8 cellular contexts compared by ENCODE assay signal in genomic region chr9:129069128-129069824, GRCh38. TPM values are rescaled to one million over a fixed set of nuclear protein-coding genes. Genes with fewer than 3 reads are reported as not detected.
DNase-seq lines count a peak whose midpoint lies in the region; ATAC-seq and TF ChIP-seq lines count a peak whose summit lies in the region.

No MANE protein-coding gene starts in this region.

- H3K4me3 ChIP-seq in BLaER1 treated with 17β-estradiol and CSF1 and Interleukin-3, amounts not matched to agents 10 nM and 100 nM: peak overlapping the region in 9 of 10 experiments; percentile 17 to 53 (median 47); a peak in 16 of 20 replicates
- H3K4me3 ChIP-seq in dorsolateral prefrontal cortex: peak overlapping the region in 1 of 59 donors; percentile 6
- H3K4me3 ChIP-seq in neutrophil (ENCODE audit: low read depth in 1 of 2, low read length in 1 of 2): no peak overlapping the region

- ATAC-seq in HG03108 (IDR thresholded peaks at IDR 0.05; ENCODE audit: unreplicated experiment) (peak; percentile 61), GM19324 (IDR thresholded peaks at IDR 0.05; ENCODE audit: low FRiP score, unreplicated experiment) (no peak)
- peak; percentile 90 for ATAC-seq in activated CD4-positive, alpha-beta T cell treated with anti-CD3 and anti-CD28 coated beads for 36 hours

- H4K20me1 ChIP-seq in BLaER1 treated with 17β-estradiol and CSF1 and Interleukin-3, amounts not matched to agents 10 nM and 100 nM: no peaks in the 10 kb centered on the region

- H3K27ac ChIP-seq in BLaER1 treated with 17β-estradiol and CSF1 and Interleukin-3, amounts not matched to agents 10 nM and 100 nM: peak overlapping the region; percentile 73 to 98 (median 92)
- H3K27ac ChIP-seq in dorsolateral prefrontal cortex (peak overlapping the region in 15 of 59 donors; percentile 0 to 69 (median 45)), neutrophil (peak overlapping the region; percentile 33)

- H3K9me3 Mint-ChIP-seq in activated CD4-positive, alpha-beta T cell treated with anti-CD3 and anti-CD28 coated beads for 36 hours (ENCODE audit: low read depth): no peaks in the 10 kb centered on the region
- no peaks in the 10 kb centered on the region for H3K9me3 Mint-ChIP-seq in MCF 10A (ENCODE audit: unreplicated experiment)

- peak; percentile 76 for DNase-seq in activated CD4-positive, alpha-beta T cell treated with anti-CD3 and anti-CD28 coated beads for 36 hours
- DNase-seq in dorsolateral prefrontal cortex (peak in 8 of 10 donors; percentile 31 to 67 (median 58)), ureter (ENCODE audit: low spot score) (peak; percentile 57), MCF 10A (ENCODE audit: unreplicated experiment) (no peak)

- POLR2A ChIA-PET in activated CD4-positive, alpha-beta T cell treated with anti-CD3 and anti-CD28 coated beads for 36 hours (lab: Charles Lee): interaction anchor here (2.0 kb wide), 1 partner anchor 11 kb away, joined by 5 read pairs; the partner anchor contains the start of gene DOLPP1
- POLR2A ChIA-PET in MCF 10A (lab: Yijun Ruan, JAX): interaction anchor here (0.5 kb wide), 1 partner anchor 420 kb away, joined by 3 read pairs; no protein-coding TSS in a partner anchor

- BruUV-seq in MCF 10A (replicated peaks; lab: Mats Ljungman, UMichigan): no TSS peak

- H3K27me3 Mint-ChIP-seq in activated CD4-positive, alpha-beta T cell treated with anti-CD3 and anti-CD28 coated beads for 36 hours: no peaks in the 10 kb centered on the region
- no peaks in the 10 kb centered on the region for H3K27me3 Mint-ChIP-seq in MCF 10A (ENCODE audit: insufficient read depth, unreplicated experiment)

- peaks cover 18% of the 10 kb centered on the region for H3K36me3 Mint-ChIP-seq in activated CD4-positive, alpha-beta T cell treated with anti-CD3 and anti-CD28 coated beads for 36 hours (ENCODE audit: low read depth)
- H3K36me3 Mint-ChIP-seq in MCF 10A (ENCODE audit: insufficient read depth, unreplicated experiment): peaks cover 36% of the 10 kb centered on the region

- H3K9ac ChIP-seq in BLaER1 treated with 17β-estradiol and CSF1 and Interleukin-3, amounts not matched to agents 10 nM and 100 nM: peak overlapping the region; percentile 67 to 87 (median 81); a peak in 21 of 22 replicates

- peaks cover 41% of the 10 kb centered on the region for H3K4me1 Mint-ChIP-seq in activated CD4-positive, alpha-beta T cell treated with anti-CD3 and anti-CD28 coated beads for 36 hours
- no peaks in the 10 kb centered on the region for H3K4me1 Mint-ChIP-seq in MCF 10A (ENCODE audit: insufficient read depth, unreplicated experiment)

- TF ChIP-seq CTCF in dorsolateral prefrontal cortex (IDR thresholded peaks at IDR 0.05 in 54 of 56, conservative IDR thresholded peaks at IDR 0.05 in 2 of 56; ENCODE audit: low read depth in 1 of 56, partially characterized antibody in 56 of 56) (no peak), neutrophil (IDR thresholded peaks at IDR 0.05) (no peak), MCF 10A (IDR thresholded peaks at IDR 0.05; ENCODE audit: unreplicated experiment) (no peak)

- H3K27me3 ChIP-seq in BLaER1 treated with 17β-estradiol and CSF1 and Interleukin-3, amounts not matched to agents 10 nM and 100 nM: no peaks in the 10 kb centered on the region
- H3K27me3 ChIP-seq in dorsolateral prefrontal cortex (no peaks in the 10 kb centered on the region), neutrophil (no peaks in the 10 kb centered on the region)

- CTCF ChIA-PET in activated CD4-positive, alpha-beta T cell treated with anti-CD3 and anti-CD28 coated beads for 36 hours (lab: Charles Lee): interaction anchor here (0.7 kb wide), 2 partner anchors 11 to 251 kb away, joined by 3 to 4 read pairs; partner anchors contain the start of gene DOLPP1
- CTCF ChIA-PET in MCF 10A (lab: Yijun Ruan, JAX): interaction anchor here (0.7 kb wide), 1 partner anchor 62 kb away, joined by 3 read pairs; no protein-coding TSS in a partner anchor

- peaks cover 26 to 48% (median 32%) of the 10 kb centered on the region in 11 experiments for H3K36me3 ChIP-seq in BLaER1 treated with 17β-estradiol and CSF1 and Interleukin-3, amounts not matched to agents 10 nM and 100 nM
- peaks cover 72% of the 10 kb centered on the region for H3K36me3 ChIP-seq in neutrophil

- peak overlapping the region; percentile 82 to 99 (median 97) for H3K4me2 ChIP-seq in BLaER1 treated with 17β-estradiol and CSF1 and Interleukin-3, amounts not matched to agents 10 nM and 100 nM

- H3K27ac Mint-ChIP-seq in activated CD4-positive, alpha-beta T cell treated with anti-CD3 and anti-CD28 coated beads for 36 hours: peak overlapping the region; percentile 87
- no peak overlapping the region for H3K27ac Mint-ChIP-seq in MCF 10A (ENCODE audit: low read depth, unreplicated experiment)

- intact Hi-C loops in activated CD4-positive, alpha-beta T cell treated with anti-CD3 and anti-CD28 coated beads for 36 hours (cut with DNase I, micrococcal nuclease): no loop called here
- intact Hi-C loops in dorsolateral prefrontal cortex (cut with DNase I) (no loop called here), MCF 10A (cut with micrococcal nuclease) (no loop called here)

- H3K4me3 Mint-ChIP-seq in activated CD4-positive, alpha-beta T cell treated with anti-CD3 and anti-CD28 coated beads for 36 hours: peak overlapping the region; percentile 29
- no peak overlapping the region for H3K4me3 Mint-ChIP-seq in MCF 10A (ENCODE audit: unreplicated experiment)

- H3K4me1 ChIP-seq in BLaER1 treated with 17β-estradiol and CSF1 and Interleukin-3, amounts not matched to agents 10 nM and 100 nM: peaks cover 42 to 54% (median 52%) of the 10 kb centered on the region in 10 experiments
- peaks cover 0 to 7% of the 10 kb centered on the region in 2 experiments for H3K4me1 ChIP-seq in neutrophil (ENCODE audit: control insufficient read depth in 1 of 2, insufficient read depth in 1 of 2, low read depth in 1 of 2, low read length in 1 of 2)

- no peaks in the 10 kb centered on the region for H3K9me3 ChIP-seq in BLaER1 treated with 17β-estradiol and CSF1 and Interleukin-3, amounts not matched to agents 10 nM and 100 nM (replicated peaks in 1 of 11)
- H3K9me3 ChIP-seq in neutrophil: no peaks in the 10 kb centered on the region

RNA-seq across cellular contexts. Expression of gene DOLPP1, which starts 11.6 kb away (rescaled TPM):
- total RNA-seq in activated CD4-positive, alpha-beta T cell treated with anti-CD3 and anti-CD28 coated beads for 36 hours: 10 to 100 TPM; 15.1 to 16.4 TPM
- total RNA-seq in dorsolateral prefrontal cortex (10 to 100 TPM in 118 of 120 experiments, 1 to 10 TPM in 2; 9.9 to 26.6 (median 16.5) TPM), ureter (18.2 TPM), MCF 10A (2022) (16.3 and 18.5 TPM in 2 replicates)

RNA-seq across cellular contexts. Expression of gene MIGA2, which starts 32.9 kb away (rescaled TPM):
- total RNA-seq in activated CD4-positive, alpha-beta T cell treated with anti-CD3 and anti-CD28 coated beads for 36 hours: 10 to 100 TPM; 15.7 to 25.8 TPM
- total RNA-seq in dorsolateral prefrontal cortex: 10 to 100 TPM; 33.8 to 76.4 (median 47.9) TPM
- 58.2 TPM for total RNA-seq in ureter
- 28.6 and 28.7 TPM in 2 replicates for total RNA-seq in MCF 10A (2022)

RNA-seq across cellular contexts. Expression of gene SH3GLB2, which starts 41.1 kb away (rescaled TPM):
- 10 to 100 TPM; 49.1 to 53.7 TPM for total RNA-seq in activated CD4-positive, alpha-beta T cell treated with anti-CD3 and anti-CD28 coated beads for 36 hours
- total RNA-seq in dorsolateral prefrontal cortex (100 to 1,000 TPM; 128 to 337 (median 194) TPM), ureter (317 TPM), MCF 10A (2022) (51.7 and 58.3 TPM in 2 replicates)

RNA-seq across cellular contexts. Expression of gene CRAT, which starts 41.3 kb away (rescaled TPM):
- total RNA-seq in activated CD4-positive, alpha-beta T cell treated with anti-CD3 and anti-CD28 coated beads for 36 hours: 10 to 100 TPM; 13.2 to 18.9 TPM
- 10 to 100 TPM; 32.6 to 71.0 (median 47.5) TPM for total RNA-seq in dorsolateral prefrontal cortex
- 42.1 TPM for total RNA-seq in ureter
- total RNA-seq in MCF 10A (2022): 14.5 and 17.0 TPM in 2 replicates

RNA-seq across cellular contexts. Expression of gene PTPA, which starts 41.9 kb away (rescaled TPM):
- 10 to 100 TPM; 71.9 to 88.0 TPM for total RNA-seq in activated CD4-positive, alpha-beta T cell treated with anti-CD3 and anti-CD28 coated beads for 36 hours
- total RNA-seq in dorsolateral prefrontal cortex (100 to 1,000 TPM; 149 to 296 (median 203) TPM), ureter (143 TPM), MCF 10A (2022) (90.8 and 91.8 TPM in 2 replicates)

Comparison
In these comparisons a context has a peak if more than half of its experiments do, and no peak if none do; other contexts are left out.
1. H3K4me3 ChIP-seq: peak in BLaER1 treated with 17β-estradiol and CSF1 and Interleukin-3, amounts not matched to agents 10 nM and 100 nM (9 of 10); none in neutrophil (0 of 2).